ENCODE assay signal across 8 cellular contexts in genomic region chr1:235917267-235917811, GRCh38. TPM values are rescaled to one million over a fixed set of nuclear protein-coding genes. Genes with fewer than 3 reads are reported as not detected.
A peak's percentile ranks its signal among the peaks of the same experiment; 100 is the strongest.
DNase-seq lines count a peak whose midpoint lies in the region; ATAC-seq and TF ChIP-seq lines count a peak whose summit lies in the region.

No MANE protein-coding gene starts in this region.

- H3K27ac ChIP-seq in A673 (ENCODE audit: low read depth, low read length, poor library complexity, severe bottlenecking), result peak overlapping the region; percentile 74
- H3K27ac ChIP-seq in SJCRH30, result peak overlapping the region; percentile 38
- H3K27ac ChIP-seq in heart left ventricle, result peak overlapping the region; percentile 2 to 82 (median 50)
- H3K27ac ChIP-seq in skin epidermis, result peak overlapping the region in 20 of 21 experiments; percentile 21 to 90 (median 80)

- no peak overlapping the region for H3K27ac Mint-ChIP-seq in activated naive CD4-positive, alpha-beta T cell treated with anti-CD3 and anti-CD28 coated beads, Interleukin-2, amount 10 ng/mL, durations not matched to agents 7 days and 5 days

- ATAC-seq in GM18870 (IDR thresholded peaks at IDR 0.05; ENCODE audit: unreplicated experiment), result peak; percentile 92
- ATAC-seq in HG03457 (IDR thresholded peaks at IDR 0.05; ENCODE audit: unreplicated experiment), result peak; percentile 91
- peak; percentile 80 to 97 (median 96) for ATAC-seq in heart left ventricle

- H3K9me3 Mint-ChIP-seq in activated naive CD4-positive, alpha-beta T cell treated with anti-CD3 and anti-CD28 coated beads, Interleukin-2, amount 10 ng/mL, durations not matched to agents 7 days and 5 days, result no peaks in the 10 kb centered on the region

- H3K4me1 ChIP-seq in A673 (ENCODE audit: insufficient read depth, low read length, poor library complexity, severe bottlenecking), result peaks cover 36% of the 10 kb centered on the region
- no peaks in the 10 kb centered on the region; the same call in none of the 2 replicates for H3K4me1 ChIP-seq in SJCRH30
- peaks cover 0 to 53% (median 10%) of the 10 kb centered on the region in 12 donors for H3K4me1 ChIP-seq in heart left ventricle

- peak; percentile 94 for DNase-seq in A673 (ENCODE audit: low spot score)
- peak; percentile 36 to 67 for DNase-seq in SJCRH30
- peak; percentile 32 for DNase-seq in activated naive CD4-positive, alpha-beta T cell treated with anti-CD3 and anti-CD28 coated beads, Interleukin-2, amount 10 ng/mL, durations not matched to agents 7 days and 5 days
- peak in 4 of 5 donors; percentile 62 to 75 (median 74) for DNase-seq in heart left ventricle
- DNase-seq in NCI-H2081 treated with DMSO at 0.1 percent for 48 hours (lab: John Stamatoyannopoulos, UW), result no peak

- TF ChIP-seq CTCF in A673 (conservative IDR thresholded peaks at IDR 0.05; ENCODE audit: low read depth, low read length) (no peak), heart left ventricle (IDR thresholded peaks at IDR 0.05) (no peak)

- H3K27me3 ChIP-seq in A673 (replicated peaks; ENCODE audit: insufficient read depth, low read depth, low read length, poor library complexity) (no peaks in the 10 kb centered on the region), SJCRH30 (no peaks in the 10 kb centered on the region), heart left ventricle (no peaks in the 10 kb centered on the region)

- H3K36me3 Mint-ChIP-seq in activated naive CD4-positive, alpha-beta T cell treated with anti-CD3 and anti-CD28 coated beads, Interleukin-2, amount 10 ng/mL, durations not matched to agents 7 days and 5 days, result no peaks in the 10 kb centered on the region

- CTCF ChIA-PET in A673 (lab: Charles Lee), result no interaction called here
- CTCF ChIA-PET in activated naive CD4-positive, alpha-beta T cell treated with anti-CD3 and anti-CD28 coated beads, Interleukin-2, amount 10 ng/mL, durations not matched to agents 7 days and 5 days (lab: Charles Lee), result interaction anchor here (0.9 to 1.0 kb wide), 2 partner anchors 52 to 55 kb away, joined by 3 to 4 read pairs; no protein-coding TSS in a partner anchor

- BruUV-seq in A673 (replicated peaks; lab: Mats Ljungman, UMichigan), result no TSS peak

- H3K9me3 ChIP-seq in A673 (ENCODE audit: low read depth, low read length, poor library complexity, severe bottlenecking) (no peaks in the 10 kb centered on the region), SJCRH30 (replicated peaks) (no peaks in the 10 kb centered on the region), heart left ventricle (no peaks in the 10 kb centered on the region)

- 23 to 33% (median 29%) methylated on average over 7 to 8 of the region's 8 CpGs for WGBS in heart left ventricle, 4 donors

- no peak for TF ChIP-seq POLR2A in heart left ventricle (IDR thresholded peaks at IDR 0.05)

- H3K4me3 Mint-ChIP-seq in activated naive CD4-positive, alpha-beta T cell treated with anti-CD3 and anti-CD28 coated beads, Interleukin-2, amount 10 ng/mL, durations not matched to agents 7 days and 5 days, result no peak overlapping the region

- intact Hi-C loops in A673 (cut with micrococcal nuclease; ENCODE audit: unreplicated experiment), result no loop called here
- intact Hi-C loops in heart left ventricle (cut with DNase I), result loop anchor here in 1 of 10 donors (5.0 kb wide), 1 partner anchor 50 kb away; the partner anchor contains the start of gene LYST

- H3K4me3 ChIP-seq in A673 (ENCODE audit: low read depth, low read length, poor library complexity, severe bottlenecking) (no peak overlapping the region), SJCRH30 (no peak overlapping the region), heart left ventricle (no peak overlapping the region), skin epidermis (no peak overlapping the region)

- H3K36me3 ChIP-seq in A673 (ENCODE audit: insufficient read depth, low read length, poor library complexity, severe bottlenecking) (no peaks in the 10 kb centered on the region), SJCRH30 (no peaks in the 10 kb centered on the region), heart left ventricle (no peaks in the 10 kb centered on the region)

- no peaks in the 10 kb centered on the region for H3K27me3 Mint-ChIP-seq in activated naive CD4-positive, alpha-beta T cell treated with anti-CD3 and anti-CD28 coated beads, Interleukin-2, amount 10 ng/mL, durations not matched to agents 7 days and 5 days

- H3K4me1 Mint-ChIP-seq in activated naive CD4-positive, alpha-beta T cell treated with anti-CD3 and anti-CD28 coated beads, Interleukin-2, amount 10 ng/mL, durations not matched to agents 7 days and 5 days, result peaks cover 16% of the 10 kb centered on the region

- POLR2A ChIA-PET in A673 (lab: Charles Lee; ENCODE audit: low non-redundant PET), result no interaction called here

RNA-seq across cellular contexts. Expression of gene LYST, which starts 50.6 kb away (rescaled TPM):
- 1.7 and 1.9 TPM in 2 replicates for total RNA-seq in A673 (2021)
- total RNA-seq in SJCRH30 (2014; rRNA removed; shearing (Covaris generic)), result 2.3 and 2.9 TPM in 2 replicates
- total RNA-seq in heart left ventricle, result 10 to 100 TPM in 6 of 9 donors, 1 to 10 TPM in 3; 6.9 to 22.5 (median 12.0) TPM
- polyA plus RNA-seq in heart left ventricle, result 1 to 10 TPM; 3.4 to 4.0 TPM
